In the genomic region with DNA sequence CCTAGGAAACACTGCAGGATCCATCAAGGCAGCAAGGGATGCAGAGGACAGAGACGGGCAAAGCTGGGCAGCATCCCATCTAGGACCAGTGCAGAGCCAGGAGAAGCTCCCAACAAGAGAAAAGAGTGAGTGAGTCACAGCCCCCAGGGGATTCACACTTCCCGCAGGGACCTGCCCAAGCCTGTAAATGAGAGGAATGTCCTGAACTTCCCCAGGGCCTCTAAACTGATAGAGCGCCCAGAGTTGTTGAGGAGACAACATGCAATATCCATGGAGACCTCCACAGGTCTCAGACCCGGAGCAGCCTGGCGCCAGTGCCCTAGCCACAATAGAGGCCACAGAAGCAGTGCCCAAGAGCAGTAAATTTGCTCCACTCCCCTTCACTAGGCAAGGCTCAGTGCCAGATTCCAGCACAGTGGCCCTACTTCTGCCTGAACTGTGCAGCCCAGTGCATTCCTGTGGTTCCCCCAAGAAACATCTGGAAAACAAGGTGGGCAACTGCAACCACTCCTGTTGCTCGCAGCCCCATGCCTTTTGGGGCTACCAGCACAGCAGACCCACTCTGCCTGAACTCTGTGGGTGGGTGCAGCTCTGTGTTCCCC, we compare ENCODE assay signal across 20 cellular contexts.
A peak's percentile ranks its signal among the peaks of the same experiment; 100 is the strongest.
DNase-seq lines count a peak whose midpoint lies in the region; TF ChIP-seq lines count a peak whose summit lies in the region.
"Had no signal": no experiment of that assay in that cellular context is flagged by ENCODE, and none has a peak within 500 bp of the region (broad histone marks: within the 10 kb centered on the region; RNA-seq: fewer than 3 reads in every experiment).

No MANE protein-coding gene starts in this region.

- WGBS in suprapubic skin: 80% methylated on average over 1 of the region's 6 CpGs

- H3K9me3 ChIP-seq in SJCRH30 (replicated peaks) (no peaks in the 10 kb centered on the region), suprapubic skin (no peaks in the 10 kb centered on the region)
- H3K9me3 ChIP-seq: lower lobe of right lung, thoracic aorta had no signal

- H3K27ac ChIP-seq in SJCRH30 (no peak overlapping the region), suprapubic skin (peak overlapping the region; percentile 27)
- H3K27ac ChIP-seq: KMS-11, lower lobe of right lung, parathyroid adenoma had no signal

- TF ChIP-seq CTCF in suprapubic skin (IDR thresholded peaks at IDR 0.05) (no peak), GM10248 (IDR thresholded peaks at IDR 0.05; ENCODE audit: control extremely low read depth, extremely low read depth, low read depth, missing control alignments) (no peak)

- CTCF ChIA-PET in GM10248 (lab: Yijun Ruan, JAX): no interaction called here

- H3K4me1 ChIP-seq in SJCRH30 (no peaks in the 10 kb centered on the region; the same call in 1 of the 2 replicates), suprapubic skin (peaks cover 11% of the 10 kb centered on the region)
- H3K4me1 ChIP-seq: lower lobe of right lung, parathyroid adenoma had no signal

- TF ChIP-seq EP300 in suprapubic skin (IDR thresholded peaks at IDR 0.05): no peak

- H3K36me3 ChIP-seq in SJCRH30 (no peaks in the 10 kb centered on the region), suprapubic skin (no peaks in the 10 kb centered on the region)
- H3K36me3 ChIP-seq: lower lobe of right lung, thoracic aorta had no signal

- H3K4me3 ChIP-seq in SJCRH30: no peak overlapping the region
- H3K4me3 ChIP-seq in suprapubic skin: no peak overlapping the region
- H3K4me3 ChIP-seq: lower lobe of right lung, thoracic aorta had no signal

- POLR2A ChIA-PET in GM10248 (lab: Yijun Ruan, JAX): no interaction called here

- H3K27me3 ChIP-seq in SJCRH30 (no peaks in the 10 kb centered on the region), suprapubic skin (no peaks in the 10 kb centered on the region)

- TF ChIP-seq POLR2A in suprapubic skin (IDR thresholded peaks at IDR 0.05): no peak

- DNase-seq in LHCN-M2 (ENCODE audit: low read depth) (peak; percentile 31), SJCRH30 (peak; percentile 42 to 44), islet precursor cell (peak; percentile 95), suprapubic skin (ENCODE audit: low spot score in 2 of 2) (no peak), cerebellar cortex (ENCODE audit: low spot score) (no peak), GM10248 (ENCODE audit: extremely low spot score) (no peak), NCI-H510A treated with DMSO at 0.1 percent for 48 hours (lab: John Stamatoyannopoulos, UW) (no peak)
- DNase-seq: activated CD4-positive, alpha-beta T cell treated with anti-CD3 and anti-CD28 coated beads for 36 hours; DND-41; effector CD8-positive, alpha-beta T cell; immature natural killer cell; lower lobe of right lung; NCI-H1092; NCI-H2081; NCI-H510A; stimulated activated CD4-positive, alpha-beta T cell treated with anti-CD3 and anti-CD28 coated beads, Interleukin-15, amount 100 ng/mL, for 24 hours; SW 1271 had no signal

Comparison
In these comparisons a context has a peak if more than half of its experiments do, and no peak if none do; other contexts are left out.
1. DNase-seq: peak in LHCN-M2 (single experiment), SJCRH30 (2 of 2) and islet precursor cell (single experiment); none in suprapubic skin (0 of 2), cerebellar cortex (single experiment), GM10248 (single experiment) and NCI-H510A treated with DMSO at 0.1 percent for 48 hours (single experiment).